Comparison of ENCODE assay signal across 7 cellular contexts in the genomic region with DNA sequence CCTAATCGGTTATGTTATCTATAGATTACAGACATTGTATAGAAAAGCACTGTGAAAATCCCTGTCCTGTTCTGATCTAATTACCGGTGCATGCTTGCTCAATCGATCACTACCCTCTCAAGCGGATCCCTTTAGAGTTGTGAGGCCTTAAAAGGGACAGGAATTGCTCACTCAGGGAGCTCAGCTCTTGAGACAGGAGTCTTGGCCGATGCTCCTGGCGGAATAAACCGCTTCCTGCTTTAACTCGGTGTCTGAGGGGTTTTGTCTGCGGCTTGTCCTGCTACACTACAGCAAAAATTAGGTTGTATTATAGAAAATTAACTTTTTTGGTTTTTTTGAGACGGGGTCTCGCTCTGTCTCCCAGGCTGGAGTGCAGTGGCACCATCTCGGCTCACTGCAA. TPM values are rescaled to one million over a fixed set of nuclear protein-coding genes. Genes with fewer than 3 reads are reported as not detected.
DNase-seq lines count a peak whose midpoint lies in the region; ATAC-seq and TF ChIP-seq lines count a peak whose summit lies in the region.
"Not testable (repeated sequence)": the region's sequence is repeated elsewhere in the genome, so short reads cannot be mapped to it uniquely, and the experiment has no call there.

No MANE protein-coding gene starts in this region.

- H3K9me3 ChIP-seq in BLaER1; DND-41 (ENCODE audit: insufficient read depth, low read length, severe bottlenecking); left ventricle myocardium inferior (replicated peaks); neural progenitor cell (ENCODE audit: low read depth); smooth muscle cell (replicated peaks; ENCODE audit: low read depth): not testable (repeated sequence)

- not testable (repeated sequence) for H3K36me3 Mint-ChIP-seq in neural progenitor cell

- H2AFZ ChIP-seq in DND-41 (ENCODE audit: low read depth, low read length), result peak overlapping the region; percentile 49; the same call in 1 of the 2 replicates
- peak overlapping the region; percentile 44 for H2AFZ ChIP-seq in neural progenitor cell (replicated peaks)
- peak overlapping the region; percentile 90 for H2AFZ ChIP-seq in smooth muscle cell (ENCODE audit: low read depth)

- ATAC-seq in DND-41 (ENCODE audit: insufficient read depth, low read depth), result not testable (repeated sequence)

- peaks cover 24% of the 10 kb centered on the region for H3K4me1 Mint-ChIP-seq in neural progenitor cell

- H3K9ac ChIP-seq in BLaER1; DND-41 (ENCODE audit: low read depth, low read length); neural progenitor cell; smooth muscle cell (ENCODE audit: low read depth): not testable (repeated sequence)

- 93% methylated on average over 12 of the region's 12 CpGs for WGBS in smooth muscle cell (ENCODE audit: low lambda C conversion rate)

- not testable (repeated sequence) for H3K9me3 Mint-ChIP-seq in neural progenitor cell

- not testable (repeated sequence) for DNase-seq in DND-41; left ventricle myocardium inferior; smooth muscle cell (lab: John Stamatoyannopoulos, UW; ENCODE audit: unreplicated experiment)
- DNase-seq in RKO (ENCODE audit: low spot score) (peak; percentile 70), neural progenitor cell (ENCODE audit: low spot score) (peak; percentile 14)

- not testable (repeated sequence) for H3K4me3 ChIP-seq in BLaER1; DND-41 (ENCODE audit: low read depth in 1 of 2, low read length in 2 of 2); left ventricle myocardium inferior; neural progenitor cell; smooth muscle cell

- not testable (repeated sequence) for H3K27me3 Mint-ChIP-seq in neural progenitor cell (ENCODE audit: insufficient read depth, low read depth)

- H4K20me1 ChIP-seq in BLaER1 (peaks cover 37% of the 10 kb centered on the region), DND-41 (ENCODE audit: insufficient read depth, low read length) (peaks cover 35% of the 10 kb centered on the region), neural progenitor cell (ENCODE audit: low read depth) (peaks cover 36% of the 10 kb centered on the region), smooth muscle cell (ENCODE audit: low read depth) (peaks cover 36% of the 10 kb centered on the region)

- not testable (repeated sequence) for H3K27ac Mint-ChIP-seq in neural progenitor cell

- H3K4me2 ChIP-seq in BLaER1, result peak overlapping the region; percentile 43; the same call in 1 of the 2 replicates
- peak overlapping the region; percentile 67; the same call in 1 of the 2 replicates for H3K4me2 ChIP-seq in DND-41 (ENCODE audit: insufficient read depth, low read length)
- H3K4me2 ChIP-seq in neural progenitor cell, result peak overlapping the region; percentile 67
- H3K4me2 ChIP-seq in smooth muscle cell, result not testable (repeated sequence)

- intact Hi-C loops in left ventricle myocardium inferior (cut with micrococcal nuclease), result not testable (repeated sequence)

- H3K79me2 ChIP-seq in DND-41 (ENCODE audit: insufficient read depth, low read length), result peaks cover 39% of the 10 kb centered on the region
- H3K79me2 ChIP-seq in neural progenitor cell (ENCODE audit: low read depth), result peaks cover 37% of the 10 kb centered on the region
- peaks cover 36% of the 10 kb centered on the region for H3K79me2 ChIP-seq in smooth muscle cell (ENCODE audit: low read depth)

- H3K36me3 ChIP-seq in BLaER1, result peaks cover 15% of the 10 kb centered on the region
- H3K36me3 ChIP-seq in DND-41 (ENCODE audit: insufficient read depth, low read length), result peaks cover 19% of the 10 kb centered on the region
- not testable (repeated sequence) for H3K36me3 ChIP-seq in left ventricle myocardium inferior; neural progenitor cell; smooth muscle cell (ENCODE audit: low read depth)

- H3F3A ChIP-seq in neural progenitor cell (ENCODE audit: low read depth), result peaks cover 19% of the 10 kb centered on the region
- H3F3A ChIP-seq in smooth muscle cell (ENCODE audit: low read depth), result not testable (repeated sequence)

- not testable (repeated sequence) for H3K27ac ChIP-seq in BLaER1; DND-41 (ENCODE audit: low read length); neural progenitor cell; smooth muscle cell (ENCODE audit: low read depth)
- H3K27ac ChIP-seq in VCaP (peak overlapping the region; percentile 97), left ventricle myocardium inferior (replicated peaks) (peak overlapping the region; percentile 98)

- H3K4me1 ChIP-seq in BLaER1 (peaks cover 33% of the 10 kb centered on the region), DND-41 (ENCODE audit: insufficient read depth, low read length) (peaks cover 33% of the 10 kb centered on the region), left ventricle myocardium inferior (peaks cover 39% of the 10 kb centered on the region), neural progenitor cell (peaks cover 13% of the 10 kb centered on the region), smooth muscle cell (ENCODE audit: low read depth) (peaks cover 20% of the 10 kb centered on the region)

- not testable (repeated sequence) for H3K4me3 Mint-ChIP-seq in neural progenitor cell

- TF ChIP-seq CTCF in DND-41 (IDR thresholded peaks at IDR 0.05; ENCODE audit: borderline replicate concordance, extremely low read depth, low read length, poor library complexity, severe bottlenecking); VCaP (conservative IDR thresholded peaks at IDR 0.05); left ventricle myocardium inferior (IDR thresholded peaks at IDR 0.05; ENCODE audit: borderline replicate concordance); neural progenitor cell (IDR thresholded peaks at IDR 0.05); smooth muscle cell (IDR thresholded peaks at IDR 0.05; ENCODE audit: borderline replicate concordance, insufficient read depth, poor library complexity, severe bottlenecking): not testable (repeated sequence)

- not testable (repeated sequence) for H3K27me3 ChIP-seq in BLaER1; DND-41 (ENCODE audit: insufficient read depth, low read length, poor library complexity); left ventricle myocardium inferior (ENCODE audit: low read depth); neural progenitor cell; smooth muscle cell (ENCODE audit: low read depth)

RNA-seq across cellular contexts. Expression of a gene that starts 1.1 kb away (rescaled TPM):
- 215 TPM for total RNA-seq in left ventricle myocardium inferior
- 256 and 318 TPM in 2 replicates for total RNA-seq in neural progenitor cell (ENCODE audit: low replicate concordance)
- total RNA-seq in smooth muscle cell, result 677 and 679 TPM in 2 replicates
- 611 and 663 TPM in 2 replicates for polyA plus RNA-seq in smooth muscle cell

RNA-seq across cellular contexts. Expression of a gene that starts 33.1 kb away (rescaled TPM):
- total RNA-seq in left ventricle myocardium inferior (10.4 TPM), neural progenitor cell (ENCODE audit: low replicate concordance) (17.3 and 24.0 TPM in 2 replicates), smooth muscle cell (18.3 and 20.8 TPM in 2 replicates)
- 19.7 and 21.7 TPM in 2 replicates for polyA plus RNA-seq in smooth muscle cell
